18 cellular contexts compared by ENCODE assay signal in the genomic region with DNA sequence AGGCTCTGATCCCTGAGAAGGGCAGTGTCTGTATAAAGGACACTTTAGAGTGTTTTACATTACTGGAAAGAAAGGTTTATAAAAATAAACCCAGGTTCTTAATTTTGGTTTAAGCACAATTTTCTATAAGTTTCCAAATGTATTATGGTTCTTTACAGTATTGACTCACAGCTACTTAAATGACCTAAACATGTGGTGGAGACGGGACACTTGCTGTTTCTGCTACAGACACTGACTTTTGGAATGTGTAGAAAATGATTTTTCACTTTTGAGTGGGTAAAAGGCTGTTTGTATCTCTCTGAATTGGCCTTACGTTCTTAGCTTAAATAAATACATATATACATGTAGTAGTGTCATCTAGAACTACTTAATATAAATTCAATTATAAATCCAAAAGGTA. TPM values are rescaled to one million over a fixed set of nuclear protein-coding genes. Genes with fewer than 3 reads are reported as not detected.
DNase-seq lines count a peak whose midpoint lies in the region; ATAC-seq and TF ChIP-seq lines count a peak whose summit lies in the region.
"Had no signal": no experiment of that assay in that cellular context is flagged by ENCODE, and none has a peak within 500 bp of the region (broad histone marks: within the 10 kb centered on the region; RNA-seq: fewer than 3 reads in every experiment).

No MANE protein-coding gene starts in this region.

- DNase-seq in activated CD8-positive, alpha-beta T cell treated with anti-CD3 and anti-CD28 coated beads for 36 hours = no peak
- DNase-seq in activated CD8-positive, alpha-beta T cell treated with anti-CD3 and anti-CD28 coated beads, Interleukin-2, amount 10 ng/mL, durations not matched to agents 7 days and 5 days = no peak
- no peak for DNase-seq in CD4-positive, CD25-positive, alpha-beta regulatory T cell
- DNase-seq in activated naive CD8-positive, alpha-beta T cell treated with anti-CD3 and anti-CD28 coated beads for 36 hours = no peak
- DNase-seq in left lobe of liver (ENCODE audit: low spot score) (no peak), GF-D8 (lab: John Stamatoyannopoulos, UW) (no peak)
- DNase-seq: 8988T, Kasumi-1, MG63, NCI-H1092, NCI-H1436 treated with DMSO at 0.1 percent for 48 hours, NCI-H2029, NCI-H2171, NCI-H69 had no signal

- CTCF ChIA-PET in activated CD8-positive, alpha-beta T cell treated with anti-CD3 and anti-CD28 coated beads for 36 hours (lab: Charles Lee) = no interaction called here
- CTCF ChIA-PET in activated CD8-positive, alpha-beta T cell treated with anti-CD3 and anti-CD28 coated beads, Interleukin-2, amount 10 ng/mL, durations not matched to agents 7 days and 5 days (lab: Charles Lee) = interaction anchor here (1.6 kb wide), 1 partner anchor 57 kb away, joined by 3 read pairs; no protein-coding TSS in a partner anchor

- H3K27ac ChIP-seq in CD4-positive, CD25-positive, alpha-beta regulatory T cell (ENCODE audit: insufficient read depth, low read length, poor library complexity, severe bottlenecking) = no peak overlapping the region
- peak overlapping the region; percentile 32 for H3K27ac ChIP-seq in neutrophil

- H3K27me3 Mint-ChIP-seq in activated CD8-positive, alpha-beta T cell treated with anti-CD3 and anti-CD28 coated beads for 36 hours = no peaks in the 10 kb centered on the region
- H3K27me3 Mint-ChIP-seq in activated CD8-positive, alpha-beta T cell treated with anti-CD3 and anti-CD28 coated beads, Interleukin-2, amount 10 ng/mL, durations not matched to agents 7 days and 5 days (ENCODE audit: low read depth) = no peaks in the 10 kb centered on the region
- no peaks in the 10 kb centered on the region for H3K27me3 Mint-ChIP-seq in CD4-positive, CD25-positive, alpha-beta regulatory T cell
- no peaks in the 10 kb centered on the region for H3K27me3 Mint-ChIP-seq in activated naive CD8-positive, alpha-beta T cell treated with anti-CD3 and anti-CD28 coated beads for 36 hours
- H3K27me3 Mint-ChIP-seq: IgD-negative memory B cell had no signal

- peaks cover 81% of the 10 kb centered on the region for H3K36me3 Mint-ChIP-seq in activated CD8-positive, alpha-beta T cell treated with anti-CD3 and anti-CD28 coated beads for 36 hours (ENCODE audit: low read depth)
- peaks cover 90% of the 10 kb centered on the region for H3K36me3 Mint-ChIP-seq in activated CD8-positive, alpha-beta T cell treated with anti-CD3 and anti-CD28 coated beads, Interleukin-2, amount 10 ng/mL, durations not matched to agents 7 days and 5 days (ENCODE audit: low read depth)
- peaks cover 73% of the 10 kb centered on the region for H3K36me3 Mint-ChIP-seq in CD4-positive, CD25-positive, alpha-beta regulatory T cell
- peaks cover 87% of the 10 kb centered on the region for H3K36me3 Mint-ChIP-seq in activated naive CD8-positive, alpha-beta T cell treated with anti-CD3 and anti-CD28 coated beads for 36 hours

- H3K4me3 Mint-ChIP-seq in activated CD8-positive, alpha-beta T cell treated with anti-CD3 and anti-CD28 coated beads for 36 hours = no peak overlapping the region
- no peak overlapping the region for H3K4me3 Mint-ChIP-seq in activated CD8-positive, alpha-beta T cell treated with anti-CD3 and anti-CD28 coated beads, Interleukin-2, amount 10 ng/mL, durations not matched to agents 7 days and 5 days
- H3K4me3 Mint-ChIP-seq in CD4-positive, CD25-positive, alpha-beta regulatory T cell = no peak overlapping the region
- no peak overlapping the region for H3K4me3 Mint-ChIP-seq in activated naive CD8-positive, alpha-beta T cell treated with anti-CD3 and anti-CD28 coated beads for 36 hours
- H3K4me3 Mint-ChIP-seq: IgD-negative memory B cell had no signal

- H3K27me3 ChIP-seq in CD4-positive, CD25-positive, alpha-beta regulatory T cell (ENCODE audit: control insufficient read depth, insufficient read depth, low read length) = no peaks in the 10 kb centered on the region
- no peaks in the 10 kb centered on the region for H3K27me3 ChIP-seq in neutrophil
- H3K27me3 ChIP-seq: MG63 had no signal

- peaks cover 13% of the 10 kb centered on the region for H3K9me3 Mint-ChIP-seq in activated CD8-positive, alpha-beta T cell treated with anti-CD3 and anti-CD28 coated beads for 36 hours
- peaks cover 16% of the 10 kb centered on the region for H3K9me3 Mint-ChIP-seq in activated CD8-positive, alpha-beta T cell treated with anti-CD3 and anti-CD28 coated beads, Interleukin-2, amount 10 ng/mL, durations not matched to agents 7 days and 5 days (ENCODE audit: insufficient read depth)
- peaks cover 0 to 16% (median 3%) of the 10 kb centered on the region in 7 donors for H3K9me3 Mint-ChIP-seq in CD4-positive, CD25-positive, alpha-beta regulatory T cell
- peaks cover 19% of the 10 kb centered on the region for H3K9me3 Mint-ChIP-seq in activated naive CD8-positive, alpha-beta T cell treated with anti-CD3 and anti-CD28 coated beads for 36 hours

- H3K4me1 Mint-ChIP-seq in activated CD8-positive, alpha-beta T cell treated with anti-CD3 and anti-CD28 coated beads for 36 hours (ENCODE audit: low read depth) = peaks cover 61% of the 10 kb centered on the region
- H3K4me1 Mint-ChIP-seq in activated CD8-positive, alpha-beta T cell treated with anti-CD3 and anti-CD28 coated beads, Interleukin-2, amount 10 ng/mL, durations not matched to agents 7 days and 5 days (ENCODE audit: low read depth) = peaks cover 58% of the 10 kb centered on the region
- peaks cover 25 to 49% (median 43%) of the 10 kb centered on the region in 4 donors for H3K4me1 Mint-ChIP-seq in CD4-positive, CD25-positive, alpha-beta regulatory T cell
- H3K4me1 Mint-ChIP-seq in activated naive CD8-positive, alpha-beta T cell treated with anti-CD3 and anti-CD28 coated beads for 36 hours = peaks cover 46% of the 10 kb centered on the region

- H3K4me1 ChIP-seq in CD4-positive, CD25-positive, alpha-beta regulatory T cell (ENCODE audit: control insufficient read depth, insufficient read depth, low read length, poor library complexity, severe bottlenecking) = peaks cover 23% of the 10 kb centered on the region
- no peaks in the 10 kb centered on the region for H3K4me1 ChIP-seq in neutrophil (ENCODE audit: control insufficient read depth in 1 of 2, insufficient read depth in 1 of 2, low read depth in 1 of 2, low read length in 1 of 2)

- no peak for ATAC-seq in activated CD8-positive, alpha-beta T cell treated with anti-CD3 and anti-CD28 coated beads for 36 hours
- ATAC-seq in activated CD8-positive, alpha-beta T cell treated with anti-CD3 and anti-CD28 coated beads, Interleukin-2, amount 10 ng/mL, durations not matched to agents 7 days and 5 days = no peak
- ATAC-seq in CD4-positive, CD25-positive, alpha-beta regulatory T cell (ENCODE audit: low read depth in 2 of 2) = no peak
- ATAC-seq in left lobe of liver = no peak
- no peak for ATAC-seq in GM21381 (IDR thresholded peaks at IDR 0.05; ENCODE audit: unreplicated experiment)
- ATAC-seq: Right ventricle myocardium inferior had no signal

- H3K36me3 ChIP-seq in CD4-positive, CD25-positive, alpha-beta regulatory T cell (ENCODE audit: control insufficient read depth, insufficient read depth, low read length) = peaks cover 88% of the 10 kb centered on the region
- H3K36me3 ChIP-seq in neutrophil = peaks cover 95% of the 10 kb centered on the region

- peaks cover 19 to 25% of the 10 kb centered on the region in 2 experiments for H3K9me3 ChIP-seq in CD4-positive, CD25-positive, alpha-beta regulatory T cell (ENCODE audit: control insufficient read depth in 2 of 2, low read length in 2 of 2)
- peaks cover 5% of the 10 kb centered on the region for H3K9me3 ChIP-seq in neutrophil

- POLR2A ChIA-PET in activated CD8-positive, alpha-beta T cell treated with anti-CD3 and anti-CD28 coated beads for 36 hours (lab: Charles Lee) = interaction anchor here (0.7 kb wide), 1 partner anchor 481 kb away, joined by 4 read pairs; no protein-coding TSS in a partner anchor
- POLR2A ChIA-PET in activated CD8-positive, alpha-beta T cell treated with anti-CD3 and anti-CD28 coated beads, Interleukin-2, amount 10 ng/mL, durations not matched to agents 7 days and 5 days (lab: Charles Lee) = no interaction called here

- TF ChIP-seq CTCF in activated CD8-positive, alpha-beta T cell treated with anti-CD3 and anti-CD28 coated beads for 36 hours (IDR thresholded peaks at IDR 0.05) = no peak
- no peak for TF ChIP-seq CTCF in neutrophil (IDR thresholded peaks at IDR 0.05)

- intact Hi-C loops in activated CD8-positive, alpha-beta T cell treated with anti-CD3 and anti-CD28 coated beads for 36 hours (cut with micrococcal nuclease) = no loop called here

- H3K4me3 ChIP-seq in CD4-positive, CD25-positive, alpha-beta regulatory T cell (ENCODE audit: low read depth, low read length) = no peak overlapping the region
- H3K4me3 ChIP-seq in neutrophil (ENCODE audit: low read depth in 1 of 2, low read length in 1 of 2) = no peak overlapping the region
- H3K4me3 ChIP-seq: MG63 had no signal

- H3K27ac Mint-ChIP-seq in activated CD8-positive, alpha-beta T cell treated with anti-CD3 and anti-CD28 coated beads for 36 hours = peak overlapping the region; percentile 80
- no peak overlapping the region for H3K27ac Mint-ChIP-seq in activated CD8-positive, alpha-beta T cell treated with anti-CD3 and anti-CD28 coated beads, Interleukin-2, amount 10 ng/mL, durations not matched to agents 7 days and 5 days
- peak overlapping the region in 2 of 3 donors; percentile 15 to 18 for H3K27ac Mint-ChIP-seq in CD4-positive, CD25-positive, alpha-beta regulatory T cell
- H3K27ac Mint-ChIP-seq in activated naive CD8-positive, alpha-beta T cell treated with anti-CD3 and anti-CD28 coated beads for 36 hours = peak overlapping the region; percentile 82

RNA-seq across cellular contexts. Expression of a gene that starts 55.4 kb away (rescaled TPM):
- 10 to 100 TPM; 28.9 to 29.2 TPM for total RNA-seq in activated CD8-positive, alpha-beta T cell treated with anti-CD3 and anti-CD28 coated beads for 36 hours
- total RNA-seq in activated CD8-positive, alpha-beta T cell treated with anti-CD3 and anti-CD28 coated beads, Interleukin-2, amount 10 ng/mL, durations not matched to agents 7 days and 5 days = 10 to 100 TPM; 55.5 to 55.7 TPM
- 158 TPM for total RNA-seq in CD4-positive, CD25-positive, alpha-beta regulatory T cell
- 10 to 100 TPM; 40.7 to 56.9 (median 48.1) TPM for polyA plus RNA-seq in CD4-positive, CD25-positive, alpha-beta regulatory T cell
- 10 to 100 TPM; 26.8 to 29.3 TPM for total RNA-seq in activated naive CD8-positive, alpha-beta T cell treated with anti-CD3 and anti-CD28 coated beads for 36 hours
- 12.4 TPM for total RNA-seq in left lobe of liver
